9 cellular contexts compared by ENCODE assay signal in genomic region chr5:140363631-140364471, GRCh38. TPM values are rescaled to one million over a fixed set of nuclear protein-coding genes. Genes with fewer than 3 reads are reported as not detected.
DNase-seq lines count a peak whose midpoint lies in the region; ATAC-seq and TF ChIP-seq lines count a peak whose summit lies in the region.
"Had no signal": no experiment of that assay in that cellular context is flagged by ENCODE, and none has a peak within 500 bp of the region (broad histone marks: within the 10 kb centered on the region; RNA-seq: fewer than 3 reads in every experiment).

No MANE protein-coding gene starts in this region.

- peaks cover 2% of the 10 kb centered on the region for H3K4me1 Mint-ChIP-seq in activated naive CD4-positive, alpha-beta T cell treated with anti-CD3 and anti-CD28 coated beads for 36 hours (ENCODE audit: low read depth)
- H3K4me1 Mint-ChIP-seq in activated naive CD8-positive, alpha-beta T cell treated with anti-CD3 and anti-CD28 coated beads, Interleukin-2, amount 10 ng/mL, durations not matched to agents 7 days and 5 days: peaks cover 5% of the 10 kb centered on the region

- DNase-seq in activated naive CD4-positive, alpha-beta T cell treated with anti-CD3 and anti-CD28 coated beads for 36 hours: no peak
- DNase-seq in activated naive CD4-positive, alpha-beta T cell (lab: John Stamatoyannopoulos, UW): no peak
- no peak for DNase-seq in activated naive CD8-positive, alpha-beta T cell treated with anti-CD3 and anti-CD28 coated beads, Interleukin-2, amount 10 ng/mL, durations not matched to agents 7 days and 5 days
- DNase-seq in omental fat pad (ENCODE audit: low spot score) (no peak), aorta (no peak)

- H3K9me3 ChIP-seq in iPS-20b (ENCODE audit: insufficient read depth, low read depth, low read length): no peaks in the 10 kb centered on the region
- H3K9me3 ChIP-seq in subcutaneous abdominal adipose tissue (ENCODE audit: control insufficient read depth in 5 of 5, low read length in 5 of 5): no peaks in the 10 kb centered on the region
- H3K9me3 ChIP-seq in aorta (ENCODE audit: control insufficient read depth, low read length): no peaks in the 10 kb centered on the region

- intact Hi-C loops in activated naive CD4-positive, alpha-beta T cell treated with anti-CD3 and anti-CD28 coated beads for 36 hours (cut with micrococcal nuclease): loop anchor here (1.0 to 2.0 kb wide), 4 partner anchors 192 to 677 kb away; no protein-coding TSS in a partner anchor
- intact Hi-C loops in aorta (cut with DNase I): no loop called here

- H3K27me3 Mint-ChIP-seq in activated naive CD4-positive, alpha-beta T cell treated with anti-CD3 and anti-CD28 coated beads for 36 hours (ENCODE audit: low read depth): no peaks in the 10 kb centered on the region
- peaks cover 2% of the 10 kb centered on the region for H3K27me3 Mint-ChIP-seq in activated naive CD8-positive, alpha-beta T cell treated with anti-CD3 and anti-CD28 coated beads, Interleukin-2, amount 10 ng/mL, durations not matched to agents 7 days and 5 days
- H3K27me3 Mint-ChIP-seq: CD4-positive, alpha-beta T cell had no signal

- H3K36me3 ChIP-seq in iPS-20b (ENCODE audit: insufficient read depth, low read depth, low read length) (no peaks in the 10 kb centered on the region), subcutaneous abdominal adipose tissue (ENCODE audit: control insufficient read depth in 5 of 5, insufficient read depth in 5 of 5, low read length in 5 of 5) (no peaks in the 10 kb centered on the region), aorta (ENCODE audit: control insufficient read depth in 1 of 2, insufficient read depth in 2 of 2, low read length in 1 of 2) (no peaks in the 10 kb centered on the region)

- CTCF ChIA-PET in activated naive CD4-positive, alpha-beta T cell treated with anti-CD3 and anti-CD28 coated beads for 36 hours (lab: Charles Lee): interaction anchor here (0.6 to 8.8 kb wide), 19 partner anchors 9 to 369 kb away, joined by 3 to 127 read pairs (median 4); partner anchors contain the start of gene TMCO6

- H3K4me1 ChIP-seq in iPS-20b (ENCODE audit: insufficient read depth, low read length) (no peaks in the 10 kb centered on the region), subcutaneous abdominal adipose tissue (ENCODE audit: control insufficient read depth in 5 of 5, insufficient read depth in 5 of 5, low read length in 5 of 5) (peaks cover 0 to 9% (median 7%) of the 10 kb centered on the region in 5 donors), aorta (ENCODE audit: control insufficient read depth in 1 of 2, insufficient read depth in 2 of 2, low read length in 2 of 2) (no peaks in the 10 kb centered on the region)

- no peaks in the 10 kb centered on the region for H3K36me3 Mint-ChIP-seq in activated naive CD4-positive, alpha-beta T cell treated with anti-CD3 and anti-CD28 coated beads for 36 hours (ENCODE audit: low read depth)
- H3K36me3 Mint-ChIP-seq in activated naive CD8-positive, alpha-beta T cell treated with anti-CD3 and anti-CD28 coated beads, Interleukin-2, amount 10 ng/mL, durations not matched to agents 7 days and 5 days: no peaks in the 10 kb centered on the region

- H3K9ac ChIP-seq in iPS-20b (ENCODE audit: low read depth, low read length): peak overlapping the region; percentile 72; the same call in 1 of the 2 replicates
- H3K9ac ChIP-seq in subcutaneous abdominal adipose tissue (ENCODE audit: low read length in 5 of 5): peak overlapping the region in 1 of 5 donors; percentile 12

- H3K27me3 ChIP-seq in iPS-20b (ENCODE audit: insufficient read depth, low read length) (peaks cover 12% of the 10 kb centered on the region), subcutaneous abdominal adipose tissue (ENCODE audit: control insufficient read depth in 5 of 5, insufficient read depth in 4 of 5, low read length in 5 of 5) (peaks cover 0 to 4% (median 0%) of the 10 kb centered on the region in 5 donors), aorta (ENCODE audit: control insufficient read depth in 1 of 2, insufficient read depth in 2 of 2, low read length in 1 of 2) (no peaks in the 10 kb centered on the region)

- TF ChIP-seq CTCF in omental fat pad (IDR thresholded peaks at IDR 0.05): no peak

- H3K9me3 Mint-ChIP-seq in activated naive CD4-positive, alpha-beta T cell treated with anti-CD3 and anti-CD28 coated beads for 36 hours: no peaks in the 10 kb centered on the region
- no peaks in the 10 kb centered on the region for H3K9me3 Mint-ChIP-seq in activated naive CD8-positive, alpha-beta T cell treated with anti-CD3 and anti-CD28 coated beads, Interleukin-2, amount 10 ng/mL, durations not matched to agents 7 days and 5 days
- H3K9me3 Mint-ChIP-seq: CD4-positive, alpha-beta T cell had no signal

- H3K4me3 ChIP-seq in iPS-20b (ENCODE audit: low read length): peak overlapping the region; percentile 73
- H3K4me3 ChIP-seq in subcutaneous abdominal adipose tissue (ENCODE audit: low read depth in 1 of 5, low read length in 5 of 5): peak overlapping the region in 4 of 5 donors; percentile 36 to 57 (median 50)
- H3K4me3 ChIP-seq in aorta (ENCODE audit: low read length in 2 of 2): no peak overlapping the region

- H3K27ac Mint-ChIP-seq in activated naive CD4-positive, alpha-beta T cell treated with anti-CD3 and anti-CD28 coated beads for 36 hours: no peak overlapping the region
- no peak overlapping the region for H3K27ac Mint-ChIP-seq in activated naive CD8-positive, alpha-beta T cell treated with anti-CD3 and anti-CD28 coated beads, Interleukin-2, amount 10 ng/mL, durations not matched to agents 7 days and 5 days
- H3K27ac Mint-ChIP-seq: CD4-positive, alpha-beta T cell had no signal

- POLR2A ChIA-PET in activated naive CD8-positive, alpha-beta T cell treated with anti-CD3 and anti-CD28 coated beads, Interleukin-2, amount 10 ng/mL, durations not matched to agents 7 days and 5 days (lab: Charles Lee): interaction anchor here (0.6 to 1.2 kb wide), 5 partner anchors 16 to 271 kb away, joined by 3 read pairs; partner anchors contain the start of gene ANKHD1

- no peak for ATAC-seq in activated naive CD8-positive, alpha-beta T cell treated with anti-CD3 and anti-CD28 coated beads, Interleukin-2, amount 10 ng/mL, durations not matched to agents 7 days and 5 days (ENCODE audit: low read depth)
- no peak for ATAC-seq in GM18519 (IDR thresholded peaks at IDR 0.05; ENCODE audit: low FRiP score, unreplicated experiment)
- no peak for ATAC-seq in omental fat pad (ENCODE audit: low FRiP score)
- ATAC-seq in aorta (ENCODE audit: low FRiP score): no peak

- H3K27ac ChIP-seq in iPS-20b (ENCODE audit: low read length) (no peak overlapping the region), subcutaneous abdominal adipose tissue (ENCODE audit: low read depth, low read length) (no peak overlapping the region), aorta (ENCODE audit: low read depth in 1 of 2, low read length in 2 of 2) (no peak overlapping the region)

- peak overlapping the region; percentile 70 for H3K4me3 Mint-ChIP-seq in activated naive CD4-positive, alpha-beta T cell treated with anti-CD3 and anti-CD28 coated beads for 36 hours
- peak overlapping the region; percentile 80 for H3K4me3 Mint-ChIP-seq in activated naive CD8-positive, alpha-beta T cell treated with anti-CD3 and anti-CD28 coated beads, Interleukin-2, amount 10 ng/mL, durations not matched to agents 7 days and 5 days

- WGBS in aorta, 2 donors: 57 to 64% methylated on average over 20 of the region's 20 CpGs

RNA-seq across cellular contexts. Expression of gene SLC4A9, which starts 3.9 kb away (rescaled TPM):
- under 1 TPM; 0.07 to 0.12 TPM for total RNA-seq in activated naive CD4-positive, alpha-beta T cell treated with anti-CD3 and anti-CD28 coated beads for 36 hours
- total RNA-seq in activated naive CD8-positive, alpha-beta T cell treated with anti-CD3 and anti-CD28 coated beads, Interleukin-2, amount 10 ng/mL, durations not matched to agents 7 days and 5 days: under 1 TPM; 0.17 to 0.31 TPM
- total RNA-seq in omental fat pad (under 1 TPM in 3 of 4 donors, not detected in 1; 0.12 to 0.74 (median 0.19) TPM), aorta (not detected)
- not detected for polyA plus RNA-seq in aorta
- total RNA-seq: CD4-positive, alpha-beta T cell had no signal

RNA-seq across cellular contexts. Expression of gene HBEGF, which starts 17.4 kb away (rescaled TPM):
- 1 to 10 TPM; 8.7 to 9.1 TPM for total RNA-seq in activated naive CD4-positive, alpha-beta T cell treated with anti-CD3 and anti-CD28 coated beads for 36 hours
- total RNA-seq in activated naive CD8-positive, alpha-beta T cell treated with anti-CD3 and anti-CD28 coated beads, Interleukin-2, amount 10 ng/mL, durations not matched to agents 7 days and 5 days: 10 to 100 TPM; 12.8 TPM
- total RNA-seq in omental fat pad (10 to 100 TPM; 32.1 to 81.8 (median 61.0) TPM), aorta (10 to 100 TPM; 14.5 to 30.2 TPM)
- 1 to 10 TPM; 2.0 to 2.3 TPM for polyA plus RNA-seq in aorta

RNA-seq across cellular contexts. Expression of gene ANKHD1, which starts 37.8 kb away (rescaled TPM):
- total RNA-seq in activated naive CD4-positive, alpha-beta T cell treated with anti-CD3 and anti-CD28 coated beads for 36 hours: 10 to 100 TPM; 83.2 to 87.0 TPM
- total RNA-seq in activated naive CD8-positive, alpha-beta T cell treated with anti-CD3 and anti-CD28 coated beads, Interleukin-2, amount 10 ng/mL, durations not matched to agents 7 days and 5 days: 100 to 1,000 TPM; 148 to 156 TPM
- 100 to 1,000 TPM in 2 of 4 donors, 10 to 100 TPM in 2; 80.0 to 149 (median 103) TPM for total RNA-seq in omental fat pad
- total RNA-seq in aorta: 100 to 1,000 TPM; 112 to 138 TPM
- polyA plus RNA-seq in aorta: 10 to 100 TPM; 17.0 to 77.2 TPM

Comparison
In these comparisons a context has a peak if more than half of its experiments do, and no peak if none do; other contexts are left out.
1. H3K4me3 ChIP-seq: peak in iPS-20b (single experiment) and subcutaneous abdominal adipose tissue (4 of 5); none in aorta (0 of 2).